1 cellular context compared by ENCODE assay signal in the genomic region with DNA sequence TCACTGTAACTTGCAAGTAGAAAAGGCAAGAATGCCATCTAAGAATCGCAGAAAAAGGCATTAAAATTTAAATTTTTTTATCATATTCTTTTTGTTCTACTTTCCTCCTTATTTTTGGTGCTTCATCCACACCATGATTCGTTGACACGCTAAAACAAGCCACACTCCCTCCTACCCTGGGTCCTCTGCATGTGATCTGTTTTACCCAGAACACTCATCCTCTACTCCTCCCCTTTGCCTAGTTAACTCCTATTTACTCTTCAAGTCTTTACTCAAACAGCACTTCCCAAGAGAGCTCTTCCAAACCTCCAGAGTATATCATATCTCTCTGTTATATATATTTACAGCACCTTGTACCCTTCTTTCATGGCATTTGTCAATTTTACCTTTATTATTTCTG.
TF ChIP-seq lines count a peak whose summit lies in the region.

No MANE protein-coding gene starts in this region.

TF ChIP-seq in H1, 55 proteins besides CTCF, POLR2A, EP300 and RAD21 (continued from another document):
- TF ChIP-seq RNF2 (IDR thresholded peaks at IDR 0.05; ENCODE audit: borderline replicate concordance, low read depth, low read length, missing control alignments, poor library complexity, severe bottlenecking) (no peak), BCL11A (IDR thresholded peaks at IDR 0.05; ENCODE audit: low read depth in 2 of 2, low read length in 2 of 2) (no peak), ASH2L (IDR thresholded peaks at IDR 0.05; ENCODE audit: low read length) (no peak), HDAC2 (IDR thresholded peaks at IDR 0.05; ENCODE audit: borderline replicate concordance in 1 of 2, low read depth in 2 of 2, low read length in 2 of 2) (no peak), CHD1 (IDR thresholded peaks at IDR 0.05; ENCODE audit: low read depth, low read length) (no peak), TEAD4 (IDR thresholded peaks at IDR 0.05; ENCODE audit: low read depth, low read length) (no peak), SIX5 (IDR thresholded peaks at IDR 0.05; ENCODE audit: low read depth, low read length) (no peak), BRCA1 (IDR thresholded peaks at IDR 0.05; ENCODE audit: low read depth, low read length) (no peak), ZNF274 (IDR thresholded peaks at IDR 0.05; ENCODE audit: borderline replicate concordance, extremely low read depth, low read length) (no peak)
- TF ChIP-seq, protein P1, sequence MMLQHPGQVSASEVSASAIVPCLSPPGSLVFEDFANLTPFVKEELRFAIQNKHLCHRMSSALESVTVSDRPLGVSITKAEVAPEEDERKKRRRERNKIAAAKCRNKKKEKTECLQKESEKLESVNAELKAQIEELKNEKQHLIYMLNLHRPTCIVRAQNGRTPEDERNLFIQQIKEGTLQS (IDR thresholded peaks at IDR 0.05; ENCODE audit: insufficient read depth, low read depth, low read length) = no peak
